14 cellular contexts compared by ENCODE assay signal in genomic region chr17:836154-836553, GRCh38. TPM values are rescaled to one million over a fixed set of nuclear protein-coding genes. Genes with fewer than 3 reads are reported as not detected.
DNase-seq lines count a peak whose midpoint lies in the region; ATAC-seq, FAIRE-seq and TF ChIP-seq lines count a peak whose summit lies in the region.
"Had no signal": no experiment of that assay in that cellular context is flagged by ENCODE, and none has a peak within 500 bp of the region (broad histone marks: within the 10 kb centered on the region; RNA-seq: fewer than 3 reads in every experiment).

No MANE protein-coding gene starts in this region.

- no peak overlapping the region for H2BK120ac ChIP-seq in H1 (replicated peaks; ENCODE audit: low read depth, low read length)

- no peak overlapping the region for H3K18ac ChIP-seq in H1 (ENCODE audit: extremely low read depth, low read length)

- CTCF ChIA-PET in H1 (lab: Charles Lee; ENCODE audit: partially characterized antibody), result interaction anchor here (5.2 kb wide), 1 partner anchor 145 kb away, joined by 20 read pairs; the partner anchor contains the start of gene NXN

- WGBS in H1 (ENCODE audit: extremely low coverage in 1 of 2, insufficient coverage in 1 of 2, insufficient read length in 1 of 2, insufficient replicate concordance in 2 of 2, low coverage in 1 of 2, low lambda C conversion rate in 2 of 2, missing lambda C conversion rate in 1 of 2), 2 experiments, result 94% methylated on average over 9 of the region's 9 CpGs; no CpG with 5 or more reads in 1 of the 2 experiments

- H2AK5ac ChIP-seq in H1 (ENCODE audit: low read depth, low read length), result no peak overlapping the region

- TF ChIP-seq POLR2A in H1 (IDR thresholded peaks at IDR 0.05; ENCODE audit: control extremely low read depth in 1 of 2, low read depth in 2 of 2, low read length in 2 of 2), result no peak

- no peak overlapping the region for H3K23ac ChIP-seq in H1 (ENCODE audit: insufficient read length)

- no peak overlapping the region for H4K8ac ChIP-seq in H1 (ENCODE audit: extremely low read depth, insufficient read depth, low read length)

- no peak overlapping the region for H3K4me2 ChIP-seq in H1 (ENCODE audit: insufficient read depth in 1 of 2, low read depth in 2 of 2, low read length in 2 of 2)

- no peak overlapping the region for H4K5ac ChIP-seq in H1 (ENCODE audit: insufficient read length, low read depth, low read length)

- no peak overlapping the region for H3K4ac ChIP-seq in H1 (replicated peaks; ENCODE audit: insufficient read length, low read depth, low read length)

- H3K79me1 ChIP-seq in H1 (ENCODE audit: low read depth, low read length), result peaks cover 14% of the 10 kb centered on the region

- no peak overlapping the region for H2BK20ac ChIP-seq in H1 (ENCODE audit: low read length)

- peaks cover 0 to 6% of the 10 kb centered on the region in 2 experiments for H4K20me1 ChIP-seq in H1 (replicated peaks in 1 of 2; ENCODE audit: control insufficient read depth in 1 of 2, insufficient read depth in 2 of 2, low read length in 2 of 2)

- DNase-seq in AG09309 (ENCODE audit: low read depth) (peak; percentile 82), H1 (ENCODE audit: low read depth in 1 of 2, low spot score in 2 of 2) (no peak), retina (no peak), SHP77 (lab: John Stamatoyannopoulos, UW) (no peak)
- DNase-seq in effector memory CD4-positive, alpha-beta T cell, result no peak
- DNase-seq: C1 segment of cervical spinal cord, dermis blood vessel endothelial cell, NCI-H2171, PC-3 had no signal

- H3K14ac ChIP-seq in H1 (ENCODE audit: insufficient read length), result no peak overlapping the region

- peak overlapping the region; percentile 52 for H2BK5ac ChIP-seq in H1 (ENCODE audit: low read depth, low read length)

- TF ChIP-seq EP300 in H1 (IDR thresholded peaks at IDR 0.05; ENCODE audit: borderline replicate concordance in 1 of 2, low read depth in 2 of 2, low read length in 2 of 2), result no peak

- no peak for TF ChIP-seq RAD21 in H1 (IDR thresholded peaks at IDR 0.05 in 1 of 2, conservative IDR thresholded peaks at IDR 0.05 in 1 of 2; ENCODE audit: low read depth in 2 of 2, low read length in 2 of 2)

- peaks cover 0 to 43% of the 10 kb centered on the region in 2 experiments; a peak in 2 of 4 replicates for H3K79me2 ChIP-seq in H1 (ENCODE audit: control insufficient read depth in 1 of 2, insufficient read depth in 2 of 2, low read length in 2 of 2)

- H3K23me2 ChIP-seq in H1 (ENCODE audit: low read depth, low read length), result no peaks in the 10 kb centered on the region

- H3K36me3 ChIP-seq in HUES48 (ENCODE audit: control insufficient read depth, insufficient read depth, low read length) (no peaks in the 10 kb centered on the region; the same call in 1 of the 2 replicates), H1 (ENCODE audit: control insufficient read depth in 2 of 4, insufficient read depth in 4 of 4, low read length in 3 of 4) (no peaks in the 10 kb centered on the region), muscle layer of duodenum (ENCODE audit: control insufficient read depth in 1 of 2, insufficient read depth in 2 of 2, low read length in 2 of 2) (no peaks in the 10 kb centered on the region)
- H3K36me3 ChIP-seq in effector memory CD4-positive, alpha-beta T cell (ENCODE audit: control insufficient read depth, insufficient read depth, low read length), result no peaks in the 10 kb centered on the region
- H3K36me3 ChIP-seq: vagina had no signal

- POLR2A ChIA-PET in H1 (lab: Charles Lee; ENCODE audit: partially characterized antibody), result interaction anchor here (1.2 kb wide), 1 partner anchor 24 kb away, joined by 3 read pairs; no protein-coding TSS in a partner anchor

- H3K4me3 ChIP-seq in AG09309 (ENCODE audit: control insufficient read depth, low read depth, low read length) (no peak overlapping the region), HUES48 (ENCODE audit: low read depth, low read length) (no peak overlapping the region), H1 (ENCODE audit: extremely low read depth in 1 of 4, insufficient read depth in 2 of 4, low read depth in 3 of 4, low read length in 4 of 4) (no peak overlapping the region), muscle layer of duodenum (ENCODE audit: low read depth in 1 of 2, low read length in 2 of 2) (no peak overlapping the region)
- no peak overlapping the region for H3K4me3 ChIP-seq in effector memory CD4-positive, alpha-beta T cell (ENCODE audit: insufficient read depth, low read depth, low read length, poor library complexity, severe bottlenecking)
- H3K4me3 ChIP-seq: vagina had no signal

- H3K9me3 ChIP-seq in HUES48 (ENCODE audit: control insufficient read depth, insufficient read depth, low read length) (no peaks in the 10 kb centered on the region), H1 (ENCODE audit: insufficient read depth in 2 of 2, low read depth in 1 of 2, low read length in 1 of 2) (peaks cover 0 to under 1% of the 10 kb centered on the region in 2 experiments; a peak in 1 of 4 replicates), muscle layer of duodenum (ENCODE audit: control insufficient read depth in 1 of 2, low read length in 2 of 2) (no peaks in the 10 kb centered on the region)
- no peaks in the 10 kb centered on the region for H3K9me3 ChIP-seq in effector memory CD4-positive, alpha-beta T cell (ENCODE audit: control insufficient read depth, low read length)
- H3K9me3 ChIP-seq: vagina had no signal

- peak overlapping the region; percentile 85 for H3K27ac ChIP-seq in HUES48 (ENCODE audit: low read depth, low read length)
- no peak overlapping the region for H3K27ac ChIP-seq in H1 (ENCODE audit: low read depth, low read length)
- peak overlapping the region; percentile 49 for H3K27ac ChIP-seq in muscle layer of duodenum (ENCODE audit: low read length)
- no peak overlapping the region for H3K27ac ChIP-seq in effector memory CD4-positive, alpha-beta T cell (ENCODE audit: insufficient read depth, low read length, poor library complexity, severe bottlenecking)
- H3K27ac ChIP-seq: vagina had no signal

- H3K27me3 ChIP-seq in HUES48 (ENCODE audit: control insufficient read depth, insufficient read depth, low read length) (no peaks in the 10 kb centered on the region), H1 (replicated peaks in 1 of 4; ENCODE audit: control insufficient read depth in 3 of 4, extremely low read depth in 1 of 4, insufficient read depth in 3 of 4, low read length in 3 of 4) (no peaks in the 10 kb centered on the region), muscle layer of duodenum (ENCODE audit: low read depth, low read length) (no peaks in the 10 kb centered on the region)
- H3K27me3 ChIP-seq in effector memory CD4-positive, alpha-beta T cell (replicated peaks; ENCODE audit: control insufficient read depth, insufficient read depth, low read length, poor library complexity, severe bottlenecking), result no peaks in the 10 kb centered on the region
- H3K27me3 ChIP-seq: vagina had no signal

- H3K56ac ChIP-seq in H1 (replicated peaks; ENCODE audit: insufficient read length, low read depth, low read length), result no peak overlapping the region

- ATAC-seq in GM18907 (IDR thresholded peaks at IDR 0.05; ENCODE audit: unreplicated experiment), result no peak
- ATAC-seq: HCT116, PC-3 had no signal

- H3K9ac ChIP-seq in HUES48 (ENCODE audit: low read depth, low read length), result no peak overlapping the region
- H3K9ac ChIP-seq in H1 (replicated peaks in 1 of 4; ENCODE audit: extremely low read depth in 1 of 4, low read depth in 3 of 4, low read length in 3 of 4), result no peak overlapping the region

- FAIRE-seq in H1 (lab: Jason Lieb, UNC), result no peak

- TF ChIP-seq CTCF in AG09309 (IDR thresholded peaks at IDR 0.05; ENCODE audit: control insufficient read depth, insufficient read depth, low read depth, low read length, missing control alignments) (no peak), H1 (IDR thresholded peaks at IDR 0.05; ENCODE audit: control extremely low read depth in 1 of 3, insufficient read depth in 1 of 3, low read depth in 1 of 3, low read length in 3 of 3) (no peak)

- no peak overlapping the region for H2AFZ ChIP-seq in H1 (ENCODE audit: low read length)

- no peak overlapping the region for H4K91ac ChIP-seq in H1 (replicated peaks; ENCODE audit: insufficient read length, low read length)

- peaks cover 5% of the 10 kb centered on the region for H3K4me1 ChIP-seq in HUES48 (ENCODE audit: control insufficient read depth, insufficient read depth, low read length)
- peaks cover 0 to 3% (median 0%) of the 10 kb centered on the region in 4 experiments; a peak in 3 of 7 replicates for H3K4me1 ChIP-seq in H1 (replicated peaks in 1 of 4; ENCODE audit: control insufficient read depth in 3 of 4, insufficient read depth in 4 of 4, low read length in 3 of 4)
- H3K4me1 ChIP-seq in muscle layer of duodenum (ENCODE audit: control insufficient read depth in 1 of 2, insufficient read depth in 2 of 2, low read length in 2 of 2), result no peaks in the 10 kb centered on the region
- no peaks in the 10 kb centered on the region for H3K4me1 ChIP-seq in effector memory CD4-positive, alpha-beta T cell (ENCODE audit: control insufficient read depth, insufficient read depth, low read length, poor library complexity, severe bottlenecking)

- no peak overlapping the region for H2BK15ac ChIP-seq in H1 (ENCODE audit: low read length)

- H2BK12ac ChIP-seq in H1 (ENCODE audit: low read depth, low read length), result peak overlapping the region; percentile 60; the same call in 1 of the 2 replicates

TF ChIP-seq in H1, 55 proteins besides CTCF, POLR2A, EP300 and RAD21 (continues in another document):
- no peak for TF ChIP-seq SIX5 (IDR thresholded peaks at IDR 0.05; ENCODE audit: low read depth, low read length)
- TF ChIP-seq GTF2F1 (IDR thresholded peaks at IDR 0.05; ENCODE audit: borderline replicate concordance, low read depth, low read length), result no peak

RNA-seq across cellular contexts. Expression of gene MRM3, which starts 54.0 kb away (rescaled TPM):
- total RNA-seq in H1 (2021; fragmentation: NEBNext Ultra II Directional; extraction: Animal tissue kit (Norgen Biotek cat#: 25700)), result 20.8 and 22.3 TPM in 2 replicates
- polyA plus RNA-seq in H1 (2011; rRNA removed), result 10.1 and 10.7 TPM in 2 replicates
- 19.0 TPM for polyA plus RNA-seq in H1 (2011; cell fraction: cytosol; rRNA removed)
- polyA plus RNA-seq in H1 (2011; cell fraction: nucleus; rRNA removed), result 10.9 TPM
- polyA plus RNA-seq in H1 (2012, experiment 1 of 2), result 15.8 to 20.2 TPM (median 16.4 TPM) in 4 replicates
- polyA plus RNA-seq in H1 (2012, experiment 2 of 2), result 14.2 TPM
- 12.4 TPM for polyA plus RNA-seq in H1 (2013, experiment 1 of 2)
- polyA plus RNA-seq in H1 (2013, experiment 2 of 2), result 12.6 TPM
- polyA minus RNA-seq in H1 (2011; rRNA and poly(A)+ RNA removed), result 11.5 and 14.0 TPM in 2 replicates
- 14.1 TPM for polyA minus RNA-seq in H1 (2011; cell fraction: cytosol; rRNA and poly(A)+ RNA removed)
- 35.0 TPM for polyA minus RNA-seq in H1 (2011; cell fraction: nucleus; rRNA and poly(A)+ RNA removed)

RNA-seq across cellular contexts. Expression of gene GLOD4, which starts 54.1 kb away (rescaled TPM):
- total RNA-seq in H1 (2021; fragmentation: NEBNext Ultra II Directional; extraction: Animal tissue kit (Norgen Biotek cat#: 25700)), result 81.3 and 85.3 TPM in 2 replicates
- polyA plus RNA-seq in H1 (2011; rRNA removed), result 24.5 and 36.8 TPM in 2 replicates
- polyA plus RNA-seq in H1 (2011; cell fraction: cytosol; rRNA removed), result 55.4 TPM
- polyA plus RNA-seq in H1 (2011; cell fraction: nucleus; rRNA removed), result 12.7 TPM
- polyA plus RNA-seq in H1 (2012, experiment 1 of 2), result 87.7 to 101 TPM (median 89.9 TPM) in 4 replicates
- polyA plus RNA-seq in H1 (2012, experiment 2 of 2), result 44.3 TPM
- 38.2 TPM for polyA plus RNA-seq in H1 (2013, experiment 1 of 2)
- 38.0 TPM for polyA plus RNA-seq in H1 (2013, experiment 2 of 2)
- 23.8 and 24.3 TPM in 2 replicates for polyA minus RNA-seq in H1 (2011; rRNA and poly(A)+ RNA removed)
- 19.1 TPM for polyA minus RNA-seq in H1 (2011; cell fraction: cytosol; rRNA and poly(A)+ RNA removed)
- 15.5 TPM for polyA minus RNA-seq in H1 (2011; cell fraction: nucleus; rRNA and poly(A)+ RNA removed)

Comparison
In these comparisons a context has a peak if more than half of its experiments do, and no peak if none do; other contexts are left out.
1. H3K27ac ChIP-seq: peak in HUES48 (single experiment) and muscle layer of duodenum (single experiment); none in H1 (single experiment) and effector memory CD4-positive, alpha-beta T cell (single experiment).